Comparison of ENCODE assay signal across 8 cellular contexts in the genomic region with DNA sequence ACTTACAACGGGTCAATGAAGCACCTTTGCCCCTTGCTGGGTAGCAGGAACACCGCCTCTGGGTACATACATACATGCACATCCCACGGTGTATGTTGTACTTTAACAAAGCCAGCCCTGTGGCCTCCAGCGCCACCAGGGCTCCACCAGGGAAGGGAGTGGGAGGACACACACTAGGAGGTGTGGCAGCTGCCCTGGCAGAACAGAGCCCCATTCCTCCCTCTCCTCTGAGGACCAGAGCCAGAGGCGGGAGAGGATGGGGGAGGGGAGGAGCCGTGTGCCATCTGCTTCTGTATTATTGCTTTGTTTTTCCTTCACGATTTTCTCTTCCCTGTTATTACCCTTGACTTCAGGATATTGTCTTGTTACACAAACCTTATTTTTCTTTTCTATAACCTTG.
DNase-seq lines count a peak whose midpoint lies in the region; ATAC-seq, FAIRE-seq and TF ChIP-seq lines count a peak whose summit lies in the region.

No MANE protein-coding gene starts in this region.

- peaks cover 81% of the 10 kb centered on the region for H3K4me1 Mint-ChIP-seq in activated T-cell treated with anti-CD3 and anti-CD28 coated beads, Interleukin-2, amount 50 U/mL, for 24 hours (ENCODE audit: low read depth)
- H3K4me1 Mint-ChIP-seq in type B pancreatic cell (ENCODE audit: unreplicated experiment) = peaks cover 36% of the 10 kb centered on the region

- peak overlapping the region; percentile 94 for H3K27ac Mint-ChIP-seq in activated T-cell treated with anti-CD3 and anti-CD28 coated beads, Interleukin-2, amount 50 U/mL, for 24 hours
- H3K27ac Mint-ChIP-seq in type B pancreatic cell = peak overlapping the region; percentile 96

- no peak for DNase-seq in activated T-cell treated with anti-CD3 and anti-CD28 coated beads, Interleukin-2, amount 50 U/mL, for 24 hours
- DNase-seq in activated T-cell treated with anti-CD3 and anti-CD28 coated beads for 4 hours (no peak), left kidney (ENCODE audit: low read depth, low spot score) (peak; percentile 86), type B pancreatic cell (ENCODE audit: extremely low spot score, unreplicated experiment) (no peak), D721Med (ENCODE audit: insufficient read length, low spot score) (no peak), epidermal melanocyte (ENCODE audit: insufficient read length, low spot score) (no peak)
- peak; percentile 52 for DNase-seq in activated CD8-positive, alpha-beta memory T cell treated with anti-CD3 and anti-CD28 coated beads, Interleukin-2, amount 50 U/mL, for 48 hours

- FAIRE-seq in D721Med (lab: Jason Lieb, UNC) = no peak

- peaks cover 99% of the 10 kb centered on the region for H3K36me3 Mint-ChIP-seq in activated T-cell treated with anti-CD3 and anti-CD28 coated beads, Interleukin-2, amount 50 U/mL, for 24 hours (ENCODE audit: low read depth)
- peaks cover 25% of the 10 kb centered on the region for H3K36me3 Mint-ChIP-seq in type B pancreatic cell

- H3K9me3 Mint-ChIP-seq in activated T-cell treated with anti-CD3 and anti-CD28 coated beads, Interleukin-2, amount 50 U/mL, for 24 hours = no peaks in the 10 kb centered on the region
- H3K9me3 Mint-ChIP-seq in type B pancreatic cell = no peaks in the 10 kb centered on the region

- ATAC-seq in HG02678 (IDR thresholded peaks at IDR 0.05; ENCODE audit: unreplicated experiment) = no peak

- TF ChIP-seq CTCF in type B pancreatic cell (conservative IDR thresholded peaks at IDR 0.05) = no peak
- TF ChIP-seq CTCF in D721Med (IDR thresholded peaks at IDR 0.05; ENCODE audit: insufficient read depth, missing control alignments) = no peak

- H3K4me3 Mint-ChIP-seq in activated T-cell treated with anti-CD3 and anti-CD28 coated beads, Interleukin-2, amount 50 U/mL, for 24 hours = no peak overlapping the region
- H3K4me3 Mint-ChIP-seq in type B pancreatic cell = peak overlapping the region; percentile 23

- no peaks in the 10 kb centered on the region for H3K27me3 Mint-ChIP-seq in activated T-cell treated with anti-CD3 and anti-CD28 coated beads, Interleukin-2, amount 50 U/mL, for 24 hours
- H3K27me3 Mint-ChIP-seq in type B pancreatic cell = no peaks in the 10 kb centered on the region

Comparison
In these comparisons a context has a peak if more than half of its experiments do, and no peak if none do; other contexts are left out.
1. DNase-seq: peak in activated CD8-positive, alpha-beta memory T cell treated with anti-CD3 and anti-CD28 coated beads, Interleukin-2, amount 50 U/mL, for 48 hours (single experiment) and left kidney (single experiment); none in activated T-cell treated with anti-CD3 and anti-CD28 coated beads, Interleukin-2, amount 50 U/mL, for 24 hours (single experiment), activated T-cell treated with anti-CD3 and anti-CD28 coated beads for 4 hours (single experiment), type B pancreatic cell (single experiment), D721Med (single experiment) and epidermal melanocyte (single experiment).